In the genomic region with DNA sequence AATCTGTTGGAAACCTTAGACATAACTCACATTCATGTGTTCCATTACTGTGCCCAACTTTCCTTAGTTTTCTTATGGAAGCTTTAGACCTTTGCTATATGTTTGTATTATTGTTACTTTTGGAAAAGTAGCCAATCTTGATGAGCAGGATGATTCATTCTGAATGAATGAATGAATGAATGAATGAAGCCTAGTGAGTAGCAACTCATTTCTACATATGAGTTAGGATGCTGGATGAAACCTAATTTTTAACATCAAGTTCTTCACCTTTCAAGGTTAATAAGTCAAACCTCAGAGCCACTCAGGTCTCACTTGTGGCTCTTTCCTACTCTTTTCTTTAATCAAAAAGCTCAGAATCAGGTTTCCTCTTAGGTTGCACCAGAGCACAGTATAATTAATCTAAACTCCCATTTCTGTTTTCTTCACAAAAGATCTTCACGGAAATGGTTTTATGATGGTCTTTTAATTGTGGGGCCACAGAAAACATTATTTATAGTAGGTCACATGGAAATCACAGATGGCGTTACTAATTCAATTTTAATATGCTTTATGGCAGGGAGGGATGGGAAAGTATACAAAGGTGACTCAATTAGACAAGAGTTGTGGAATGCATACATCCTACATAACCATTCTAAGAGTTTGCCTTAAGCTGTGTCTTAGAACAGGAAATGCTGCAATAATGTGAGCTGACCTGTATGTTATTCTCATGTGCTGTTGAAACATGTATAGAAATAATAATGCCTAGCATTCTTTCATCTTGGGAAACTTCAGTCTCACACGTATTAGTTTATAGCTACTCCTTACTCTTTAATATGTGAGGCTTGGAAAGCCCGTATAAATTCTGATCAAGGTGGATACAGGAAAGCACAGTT, we compare ENCODE assay signal across 22 cellular contexts. TPM values are rescaled to one million over a fixed set of nuclear protein-coding genes. Genes with fewer than 3 reads are reported as not detected.
DNase-seq lines count a peak whose midpoint lies in the region; ATAC-seq and TF ChIP-seq lines count a peak whose summit lies in the region.
"Had no signal": no experiment of that assay in that cellular context is flagged by ENCODE, and none has a peak within 500 bp of the region (broad histone marks: within the 10 kb centered on the region; RNA-seq: fewer than 3 reads in every experiment).

No MANE protein-coding gene starts in this region.

- no peaks in the 10 kb centered on the region for H3K27me3 ChIP-seq in upper lobe of right lung
- H3K27me3 ChIP-seq: SJCRH30, uterus had no signal

- no peaks in the 10 kb centered on the region for H3K36me3 Mint-ChIP-seq in activated CD8-positive, alpha-beta T cell treated with anti-CD3 and anti-CD28 coated beads for 36 hours (ENCODE audit: low read depth)
- H3K36me3 Mint-ChIP-seq in activated CD8-positive, alpha-beta T cell treated with anti-CD3 and anti-CD28 coated beads, Interleukin-2, amount 10 ng/mL, durations not matched to agents 7 days and 5 days (ENCODE audit: low read depth): no peaks in the 10 kb centered on the region
- H3K36me3 Mint-ChIP-seq: naive thymus-derived CD8-positive, alpha-beta T cell had no signal

- intact Hi-C loops in activated CD8-positive, alpha-beta T cell treated with anti-CD3 and anti-CD28 coated beads for 36 hours (cut with micrococcal nuclease): no loop called here
- intact Hi-C loops in upper lobe of right lung (cut with DNase I): no loop called here

- no peak for TF ChIP-seq CTCF in activated CD8-positive, alpha-beta T cell treated with anti-CD3 and anti-CD28 coated beads for 36 hours (IDR thresholded peaks at IDR 0.05)
- no peak for TF ChIP-seq CTCF in upper lobe of right lung (IDR thresholded peaks at IDR 0.05)

- H3K36me3 ChIP-seq in upper lobe of right lung: no peaks in the 10 kb centered on the region
- H3K36me3 ChIP-seq: SJCRH30, uterus had no signal

- H3K4me1 ChIP-seq in upper lobe of right lung: peaks cover 10% of the 10 kb centered on the region
- H3K4me1 ChIP-seq: uterus had no signal

- H3K27ac Mint-ChIP-seq in activated CD8-positive, alpha-beta T cell treated with anti-CD3 and anti-CD28 coated beads for 36 hours: peak overlapping the region; percentile 22
- H3K27ac Mint-ChIP-seq in activated CD8-positive, alpha-beta T cell treated with anti-CD3 and anti-CD28 coated beads, Interleukin-2, amount 10 ng/mL, durations not matched to agents 7 days and 5 days: no peak overlapping the region
- H3K27ac Mint-ChIP-seq: naive thymus-derived CD8-positive, alpha-beta T cell had no signal

- no peak for DNase-seq in activated CD8-positive, alpha-beta T cell treated with anti-CD3 and anti-CD28 coated beads for 36 hours
- DNase-seq in activated CD8-positive, alpha-beta T cell treated with anti-CD3 and anti-CD28 coated beads, Interleukin-2, amount 10 ng/mL, durations not matched to agents 7 days and 5 days: no peak
- DNase-seq in NCI-H226 (peak; percentile 63), epithelial cell of prostate (ENCODE audit: low read depth, low spot score) (peak; percentile 97), skeletal muscle cell (ENCODE audit: low read depth) (peak; percentile 57), hypothalamus (lab: John Stamatoyannopoulos, UW) (no peak), upper lobe of right lung (no peak)
- DNase-seq in stimulated activated CD4-positive, alpha-beta T cell treated with anti-CD3 and anti-CD28 coated beads, Interleukin-12 subunit alpha, Interleukin-12 subunit beta, amount 100 ng/mL, for 4 hours: no peak
- DNase-seq: ACHN; activated CD4-positive, alpha-beta T cell treated with anti-CD3 and anti-CD28 coated beads for 48 hours; activated T-cell treated with anti-CD3 and anti-CD28 coated beads, Interleukin-2, amount 50 U/mL, for 4 hours; CD8-positive, alpha-beta memory T cell; cerebellar nuclear complex; naive thymus-derived CD8-positive, alpha-beta T cell; NCI-H1417; NCI-H2227 treated with DMSO at 0.1 percent for 48 hours; SJCRH30; T1000; uterus had no signal

- no peak overlapping the region for H3K4me3 Mint-ChIP-seq in activated CD8-positive, alpha-beta T cell treated with anti-CD3 and anti-CD28 coated beads for 36 hours
- no peak overlapping the region for H3K4me3 Mint-ChIP-seq in activated CD8-positive, alpha-beta T cell treated with anti-CD3 and anti-CD28 coated beads, Interleukin-2, amount 10 ng/mL, durations not matched to agents 7 days and 5 days
- H3K4me3 Mint-ChIP-seq: activated T-cell treated with anti-CD3 and anti-CD28 coated beads, Interleukin-2, amount 50 U/mL, for 4 hours; naive thymus-derived CD8-positive, alpha-beta T cell; stimulated activated naive CD8-positive, alpha-beta T cell treated with anti-CD3 and anti-CD28 coated beads, Interleukin-15, Interleukin-2, amounts not matched to agents 100 ng/mL and 50 ng/mL, for 24 hours had no signal

- POLR2A ChIA-PET in activated CD8-positive, alpha-beta T cell treated with anti-CD3 and anti-CD28 coated beads for 36 hours (lab: Charles Lee): interaction anchor here (0.5 to 1.2 kb wide), 3 partner anchors 116 to 417 kb away, joined by 3 to 5 read pairs (median 4); no protein-coding TSS in a partner anchor
- POLR2A ChIA-PET in activated CD8-positive, alpha-beta T cell treated with anti-CD3 and anti-CD28 coated beads, Interleukin-2, amount 10 ng/mL, durations not matched to agents 7 days and 5 days (lab: Charles Lee): interaction anchor here (1.3 kb wide), 1 partner anchor 16 kb away, joined by 4 read pairs; no protein-coding TSS in a partner anchor

- ATAC-seq in activated CD8-positive, alpha-beta T cell treated with anti-CD3 and anti-CD28 coated beads for 36 hours: no peak
- ATAC-seq in activated CD8-positive, alpha-beta T cell treated with anti-CD3 and anti-CD28 coated beads, Interleukin-2, amount 10 ng/mL, durations not matched to agents 7 days and 5 days: no peak
- ATAC-seq in upper lobe of right lung: no peak
- ATAC-seq: activated T-cell treated with anti-CD3 and anti-CD28 coated beads, Interleukin-2, amount 50 U/mL, for 4 hours; naive thymus-derived CD8-positive, alpha-beta T cell had no signal

- no peaks in the 10 kb centered on the region for H3K9me3 ChIP-seq in upper lobe of right lung
- H3K9me3 ChIP-seq: SJCRH30, uterus had no signal

- no peaks in the 10 kb centered on the region for H3K9me3 Mint-ChIP-seq in activated CD8-positive, alpha-beta T cell treated with anti-CD3 and anti-CD28 coated beads for 36 hours
- H3K9me3 Mint-ChIP-seq in activated CD8-positive, alpha-beta T cell treated with anti-CD3 and anti-CD28 coated beads, Interleukin-2, amount 10 ng/mL, durations not matched to agents 7 days and 5 days (ENCODE audit: insufficient read depth): no peaks in the 10 kb centered on the region
- H3K9me3 Mint-ChIP-seq: activated T-cell treated with anti-CD3 and anti-CD28 coated beads, Interleukin-2, amount 50 U/mL, for 4 hours; CD8-positive, alpha-beta memory T cell; naive thymus-derived CD8-positive, alpha-beta T cell; stimulated activated naive CD8-positive, alpha-beta T cell treated with anti-CD3 and anti-CD28 coated beads, Interleukin-15, Interleukin-2, amounts not matched to agents 100 ng/mL and 50 ng/mL, for 24 hours had no signal

- CTCF ChIA-PET in activated CD8-positive, alpha-beta T cell treated with anti-CD3 and anti-CD28 coated beads for 36 hours (lab: Charles Lee): interaction anchor here (1.4 to 1.9 kb wide), 2 partner anchors 8 to 52 kb away, joined by 3 to 7 read pairs; no protein-coding TSS in a partner anchor
- CTCF ChIA-PET in activated CD8-positive, alpha-beta T cell treated with anti-CD3 and anti-CD28 coated beads, Interleukin-2, amount 10 ng/mL, durations not matched to agents 7 days and 5 days (lab: Charles Lee): interaction anchor here (1.2 to 1.4 kb wide), 3 partner anchors 52 to 306 kb away, joined by 3 to 4 read pairs (median 3); no protein-coding TSS in a partner anchor

- H3K4me1 Mint-ChIP-seq in activated CD8-positive, alpha-beta T cell treated with anti-CD3 and anti-CD28 coated beads for 36 hours (ENCODE audit: low read depth): peaks cover 19% of the 10 kb centered on the region
- peaks cover 12% of the 10 kb centered on the region for H3K4me1 Mint-ChIP-seq in activated CD8-positive, alpha-beta T cell treated with anti-CD3 and anti-CD28 coated beads, Interleukin-2, amount 10 ng/mL, durations not matched to agents 7 days and 5 days (ENCODE audit: low read depth)

- H3K27ac ChIP-seq in epithelial cell of prostate (peak overlapping the region; percentile 99), upper lobe of right lung (no peak overlapping the region)
- H3K27ac ChIP-seq: KMS-11, SJCRH30, uterus had no signal

- H3K27me3 Mint-ChIP-seq in activated CD8-positive, alpha-beta T cell treated with anti-CD3 and anti-CD28 coated beads for 36 hours: no peaks in the 10 kb centered on the region
- H3K27me3 Mint-ChIP-seq in activated CD8-positive, alpha-beta T cell treated with anti-CD3 and anti-CD28 coated beads, Interleukin-2, amount 10 ng/mL, durations not matched to agents 7 days and 5 days (ENCODE audit: low read depth): peaks cover 3% of the 10 kb centered on the region
- H3K27me3 Mint-ChIP-seq: naive thymus-derived CD8-positive, alpha-beta T cell had no signal

- H3K4me3 ChIP-seq in skeletal muscle cell (ENCODE audit: low read depth, low read length) (no peak overlapping the region), upper lobe of right lung (no peak overlapping the region)
- H3K4me3 ChIP-seq: lung, SJCRH30, uterus had no signal

RNA-seq across cellular contexts. Expression of a gene that starts 4.5 kb away (rescaled TPM):
- 10 to 100 TPM; 22.5 to 23.8 TPM for total RNA-seq in activated CD8-positive, alpha-beta T cell treated with anti-CD3 and anti-CD28 coated beads for 36 hours
- total RNA-seq in activated CD8-positive, alpha-beta T cell treated with anti-CD3 and anti-CD28 coated beads, Interleukin-2, amount 10 ng/mL, durations not matched to agents 7 days and 5 days: 10 to 100 TPM; 24.1 to 27.8 TPM
- total RNA-seq in upper lobe of right lung: 14.9 TPM

RNA-seq across cellular contexts. Expression of a gene that starts 53.6 kb away (rescaled TPM):
- total RNA-seq in activated CD8-positive, alpha-beta T cell treated with anti-CD3 and anti-CD28 coated beads for 36 hours: 10 to 100 TPM; 13.7 to 13.9 TPM
- total RNA-seq in activated CD8-positive, alpha-beta T cell treated with anti-CD3 and anti-CD28 coated beads, Interleukin-2, amount 10 ng/mL, durations not matched to agents 7 days and 5 days: 10 to 100 TPM; 34.1 to 35.8 TPM
- total RNA-seq in upper lobe of right lung: 0.23 TPM

Comparison
In these comparisons a context has a peak if more than half of its experiments do, and no peak if none do; other contexts are left out.
1. DNase-seq: peak in NCI-H226 (single experiment), epithelial cell of prostate (single experiment) and skeletal muscle cell (single experiment); none in activated CD8-positive, alpha-beta T cell treated with anti-CD3 and anti-CD28 coated beads for 36 hours (single experiment), activated CD8-positive, alpha-beta T cell treated with anti-CD3 and anti-CD28 coated beads, Interleukin-2, amount 10 ng/mL, durations not matched to agents 7 days and 5 days (single experiment), hypothalamus (0 of 51), upper lobe of right lung (single experiment) and stimulated activated CD4-positive, alpha-beta T cell treated with anti-CD3 and anti-CD28 coated beads, Interleukin-12 subunit alpha, Interleukin-12 subunit beta, amount 100 ng/mL, for 4 hours (single experiment).
2. RNA of a gene that starts 53.6 kb away (total RNA-seq): 34.1 to 35.8 TPM in activated CD8-positive, alpha-beta T cell treated with anti-CD3 and anti-CD28 coated beads, Interleukin-2, amount 10 ng/mL, durations not matched to agents 7 days and 5 days and 13.7 to 13.9 TPM in activated CD8-positive, alpha-beta T cell treated with anti-CD3 and anti-CD28 coated beads for 36 hours; 0.23 TPM in upper lobe of right lung (single experiment); every median in the first group is over 10 times any median in the second.